ENCODE assay signal across 1 cellular context in the genomic region with DNA sequence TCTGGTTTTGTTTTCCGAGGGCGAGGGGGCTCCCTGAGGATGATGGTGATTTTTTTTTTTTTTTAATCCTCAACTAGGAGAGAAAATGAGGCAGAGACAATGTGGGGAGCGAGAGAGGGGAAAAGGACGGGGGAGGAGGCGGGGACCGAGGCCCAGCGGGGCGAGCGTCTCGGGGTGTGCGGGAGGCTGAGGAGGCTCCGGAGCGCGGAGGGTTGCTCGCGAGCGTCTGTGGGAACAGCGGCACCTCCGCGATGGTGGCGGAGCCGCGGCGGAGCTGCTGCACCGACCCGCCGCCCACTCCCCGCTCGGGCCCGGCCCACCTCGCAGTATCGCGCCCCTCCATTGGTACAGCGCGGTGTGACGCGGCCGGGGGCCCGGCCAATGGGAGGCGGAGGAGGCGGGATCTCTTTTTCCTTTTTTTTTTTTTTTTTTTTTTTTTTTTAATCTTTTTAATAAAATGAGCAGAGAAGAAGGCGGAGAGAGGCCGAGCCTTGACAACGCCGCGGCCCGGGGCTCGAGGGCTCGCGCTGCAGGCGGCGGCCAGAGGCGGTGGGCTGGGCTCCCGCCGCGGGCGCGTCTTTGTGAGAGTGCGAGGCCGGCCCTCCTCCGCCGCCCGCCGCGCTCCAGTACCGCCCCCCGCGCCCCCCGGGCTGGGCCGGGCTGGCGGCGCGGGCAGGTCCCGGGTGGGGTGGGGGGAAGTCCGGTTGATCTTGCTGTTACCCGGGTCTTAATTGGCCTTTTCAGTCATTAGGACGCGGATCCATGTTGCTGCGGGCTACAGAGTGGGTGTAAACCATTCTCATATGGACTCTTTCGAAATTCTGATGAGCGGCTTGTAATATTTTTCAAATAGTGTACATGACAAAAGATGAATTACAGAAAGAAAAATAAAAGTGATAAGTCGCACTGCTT.
A peak's percentile ranks its signal among the peaks of the same experiment; 100 is the strongest.
TF ChIP-seq lines count a peak whose summit lies in the region.

RERE (minus strand) TSS at position 228 of the 912 bp plus-strand sequence.

TF ChIP-seq in K562, 482 proteins besides CTCF, POLR2A, EP300 and RAD21 (continued from another document and continues in another):
- TF ChIP-seq, protein P1, sequence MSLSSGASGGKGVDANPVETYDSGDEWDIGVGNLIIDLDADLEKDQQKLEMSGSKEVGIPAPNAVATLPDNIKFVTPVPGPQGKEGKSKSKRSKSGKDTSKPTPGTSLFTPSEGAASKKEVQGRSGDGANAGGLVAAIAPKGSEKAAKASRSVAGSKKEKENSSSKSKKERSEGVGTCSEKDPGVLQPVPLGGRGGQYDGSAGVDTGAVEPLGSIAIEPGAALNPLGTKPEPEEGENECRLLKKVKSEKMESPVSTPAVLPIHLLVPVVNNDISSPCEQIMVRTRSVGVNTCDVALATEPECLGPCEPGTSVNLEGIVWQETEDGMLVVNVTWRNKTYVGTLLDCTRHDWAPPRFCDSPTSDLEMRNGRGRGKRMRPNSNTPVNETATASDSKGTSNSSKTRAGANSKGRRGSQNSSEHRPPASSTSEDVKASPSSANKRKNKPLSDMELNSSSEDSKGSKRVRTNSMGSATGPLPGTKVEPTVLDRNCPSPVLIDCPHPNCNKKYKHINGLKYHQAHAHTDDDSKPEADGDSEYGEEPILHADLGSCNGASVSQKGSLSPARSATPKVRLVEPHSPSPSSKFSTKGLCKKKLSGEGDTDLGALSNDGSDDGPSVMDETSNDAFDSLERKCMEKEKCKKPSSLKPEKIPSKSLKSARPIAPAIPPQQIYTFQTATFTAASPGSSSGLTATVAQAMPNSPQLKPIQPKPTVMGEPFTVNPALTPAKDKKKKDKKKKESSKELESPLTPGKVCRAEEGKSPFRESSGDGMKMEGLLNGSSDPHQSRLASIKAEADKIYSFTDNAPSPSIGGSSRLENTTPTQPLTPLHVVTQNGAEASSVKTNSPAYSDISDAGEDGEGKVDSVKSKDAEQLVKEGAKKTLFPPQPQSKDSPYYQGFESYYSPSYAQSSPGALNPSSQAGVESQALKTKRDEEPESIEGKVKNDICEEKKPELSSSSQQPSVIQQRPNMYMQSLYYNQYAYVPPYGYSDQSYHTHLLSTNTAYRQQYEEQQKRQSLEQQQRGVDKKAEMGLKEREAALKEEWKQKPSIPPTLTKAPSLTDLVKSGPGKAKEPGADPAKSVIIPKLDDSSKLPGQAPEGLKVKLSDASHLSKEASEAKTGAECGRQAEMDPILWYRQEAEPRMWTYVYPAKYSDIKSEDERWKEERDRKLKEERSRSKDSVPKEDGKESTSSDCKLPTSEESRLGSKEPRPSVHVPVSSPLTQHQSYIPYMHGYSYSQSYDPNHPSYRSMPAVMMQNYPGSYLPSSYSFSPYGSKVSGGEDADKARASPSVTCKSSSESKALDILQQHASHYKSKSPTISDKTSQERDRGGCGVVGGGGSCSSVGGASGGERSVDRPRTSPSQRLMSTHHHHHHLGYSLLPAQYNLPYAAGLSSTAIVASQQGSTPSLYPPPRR (CRISPR knock-in tag; IDR thresholded peaks at IDR 0.05; ENCODE audit: borderline replicate concordance) = no peak
- TF ChIP-seq, protein P2, sequence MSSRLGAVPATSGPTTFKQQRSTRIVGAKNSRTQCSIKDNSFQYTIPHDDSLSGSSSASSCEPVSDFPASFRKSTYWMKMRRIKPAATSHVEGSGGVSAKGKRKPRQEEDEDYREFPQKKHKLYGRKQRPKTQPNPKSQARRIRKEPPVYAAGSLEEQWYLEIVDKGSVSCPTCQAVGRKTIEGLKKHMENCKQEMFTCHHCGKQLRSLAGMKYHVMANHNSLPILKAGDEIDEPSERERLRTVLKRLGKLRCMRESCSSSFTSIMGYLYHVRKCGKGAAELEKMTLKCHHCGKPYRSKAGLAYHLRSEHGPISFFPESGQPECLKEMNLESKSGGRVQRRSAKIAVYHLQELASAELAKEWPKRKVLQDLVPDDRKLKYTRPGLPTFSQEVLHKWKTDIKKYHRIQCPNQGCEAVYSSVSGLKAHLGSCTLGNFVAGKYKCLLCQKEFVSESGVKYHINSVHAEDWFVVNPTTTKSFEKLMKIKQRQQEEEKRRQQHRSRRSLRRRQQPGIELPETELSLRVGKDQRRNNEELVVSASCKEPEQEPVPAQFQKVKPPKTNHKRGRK (tag; IDR thresholded peaks at IDR 0.05) = no peak
- TF ChIP-seq GTF3C2 (IDR thresholded peaks at IDR 0.05; ENCODE audit: borderline replicate concordance, extremely low read depth, insufficient read length) (no peak), FIP1L1 (IDR thresholded peaks at IDR 0.05; ENCODE audit: low read depth, low read length, poor library complexity, severe bottlenecking) (no peak), MYBL2 (IDR thresholded peaks at IDR 0.05; ENCODE audit: low read depth) (no peak), MYBL2 (CRISPR knock-in tag; IDR thresholded peaks at IDR 0.05; ENCODE audit: borderline replicate concordance) (no peak), KAT8 (IDR thresholded peaks at IDR 0.05; ENCODE audit: low read depth) (no peak), POLR3A (IDR thresholded peaks at IDR 0.05; ENCODE audit: borderline replicate concordance, extremely low read depth, insufficient read depth, insufficient read length) (no peak), MCM7 (IDR thresholded peaks at IDR 0.05) (no peak), NFE2 (IDR thresholded peaks at IDR 0.05; ENCODE audit: low read depth) (no peak), CEBPZ (IDR thresholded peaks at IDR 0.05; ENCODE audit: borderline replicate concordance, low read depth, low read length) (no peak), GTF2E2 (tag; IDR thresholded peaks at IDR 0.05) (peak; percentile 99), NR2F6 (CRISPR knock-in tag; IDR thresholded peaks at IDR 0.05) (no peak), SMAD3 (CRISPR knock-in tag; conservative IDR thresholded peaks at IDR 0.05) (no peak), GATAD2A (IDR thresholded peaks at IDR 0.05) (peak; percentile 70; the same call in 1 of the 2 replicates), MED1 (CRISPR knock-in tag; IDR thresholded peaks at IDR 0.05; ENCODE audit: borderline replicate concordance) (no peak), GATA2 (CRISPR knock-in tag; IDR thresholded peaks at IDR 0.05) (no peak), CBX1 (IDR thresholded peaks at IDR 0.05; ENCODE audit: low read depth) (no peak), MCM2 (IDR thresholded peaks at IDR 0.05; ENCODE audit: low read depth) (no peak), PHF21A (IDR thresholded peaks at IDR 0.05; ENCODE audit: borderline replicate concordance, low read depth) (peak; percentile 73; the same call in 1 of the 2 replicates), IRF2 (CRISPR knock-in tag; IDR thresholded peaks at IDR 0.05) (no peak), ZNF830 (CRISPR knock-in tag; IDR thresholded peaks at IDR 0.05) (no peak), ILK (tag; IDR thresholded peaks at IDR 0.05; ENCODE audit: borderline replicate concordance, low read depth) (no peak), RBM25 (IDR thresholded peaks at IDR 0.05; ENCODE audit: low read depth, low read length, severe bottlenecking) (peak; percentile 100), RBFOX2 (IDR thresholded peaks at IDR 0.05; ENCODE audit: low read depth, low read length) (peak; percentile 98), MBD2 (IDR thresholded peaks at IDR 0.05; ENCODE audit: borderline replicate concordance, low read depth) (peak; percentile 96; the same call in 1 of the 2 replicates), CBFB (CRISPR knock-in tag; IDR thresholded peaks at IDR 0.05) (no peak), RFX5 (IDR thresholded peaks at IDR 0.05; ENCODE audit: low read depth, low read length) (no peak), KLF10 (CRISPR knock-in tag; IDR thresholded peaks at IDR 0.05) (no peak)
- TF ChIP-seq, protein P3, sequence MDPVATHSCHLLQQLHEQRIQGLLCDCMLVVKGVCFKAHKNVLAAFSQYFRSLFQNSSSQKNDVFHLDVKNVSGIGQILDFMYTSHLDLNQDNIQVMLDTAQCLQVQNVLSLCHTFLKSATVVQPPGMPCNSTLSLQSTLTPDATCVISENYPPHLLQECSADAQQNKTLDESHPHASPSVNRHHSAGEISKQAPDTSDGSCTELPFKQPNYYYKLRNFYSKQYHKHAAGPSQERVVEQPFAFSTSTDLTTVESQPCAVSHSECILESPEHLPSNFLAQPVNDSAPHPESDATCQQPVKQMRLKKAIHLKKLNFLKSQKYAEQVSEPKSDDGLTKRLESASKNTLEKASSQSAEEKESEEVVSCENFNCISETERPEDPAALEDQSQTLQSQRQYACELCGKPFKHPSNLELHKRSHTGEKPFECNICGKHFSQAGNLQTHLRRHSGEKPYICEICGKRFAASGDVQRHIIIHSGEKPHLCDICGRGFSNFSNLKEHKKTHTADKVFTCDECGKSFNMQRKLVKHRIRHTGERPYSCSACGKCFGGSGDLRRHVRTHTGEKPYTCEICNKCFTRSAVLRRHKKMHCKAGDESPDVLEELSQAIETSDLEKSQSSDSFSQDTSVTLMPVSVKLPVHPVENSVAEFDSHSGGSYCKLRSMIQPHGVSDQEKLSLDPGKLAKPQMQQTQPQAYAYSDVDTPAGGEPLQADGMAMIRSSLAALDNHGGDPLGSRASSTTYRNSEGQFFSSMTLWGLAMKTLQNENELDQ (CRISPR knock-in tag; IDR thresholded peaks at IDR 0.05; ENCODE audit: borderline replicate concordance) = no peak
- TF ChIP-seq, protein P4, sequence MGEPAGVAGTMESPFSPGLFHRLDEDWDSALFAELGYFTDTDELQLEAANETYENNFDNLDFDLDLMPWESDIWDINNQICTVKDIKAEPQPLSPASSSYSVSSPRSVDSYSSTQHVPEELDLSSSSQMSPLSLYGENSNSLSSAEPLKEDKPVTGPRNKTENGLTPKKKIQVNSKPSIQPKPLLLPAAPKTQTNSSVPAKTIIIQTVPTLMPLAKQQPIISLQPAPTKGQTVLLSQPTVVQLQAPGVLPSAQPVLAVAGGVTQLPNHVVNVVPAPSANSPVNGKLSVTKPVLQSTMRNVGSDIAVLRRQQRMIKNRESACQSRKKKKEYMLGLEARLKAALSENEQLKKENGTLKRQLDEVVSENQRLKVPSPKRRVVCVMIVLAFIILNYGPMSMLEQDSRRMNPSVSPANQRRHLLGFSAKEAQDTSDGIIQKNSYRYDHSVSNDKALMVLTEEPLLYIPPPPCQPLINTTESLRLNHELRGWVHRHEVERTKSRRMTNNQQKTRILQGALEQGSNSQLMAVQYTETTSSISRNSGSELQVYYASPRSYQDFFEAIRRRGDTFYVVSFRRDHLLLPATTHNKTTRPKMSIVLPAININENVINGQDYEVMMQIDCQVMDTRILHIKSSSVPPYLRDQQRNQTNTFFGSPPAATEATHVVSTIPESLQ (CRISPR knock-in tag; IDR thresholded peaks at IDR 0.05) = peak; percentile 72; the same call in 1 of the 2 replicates
- TF ChIP-seq, protein P5, sequence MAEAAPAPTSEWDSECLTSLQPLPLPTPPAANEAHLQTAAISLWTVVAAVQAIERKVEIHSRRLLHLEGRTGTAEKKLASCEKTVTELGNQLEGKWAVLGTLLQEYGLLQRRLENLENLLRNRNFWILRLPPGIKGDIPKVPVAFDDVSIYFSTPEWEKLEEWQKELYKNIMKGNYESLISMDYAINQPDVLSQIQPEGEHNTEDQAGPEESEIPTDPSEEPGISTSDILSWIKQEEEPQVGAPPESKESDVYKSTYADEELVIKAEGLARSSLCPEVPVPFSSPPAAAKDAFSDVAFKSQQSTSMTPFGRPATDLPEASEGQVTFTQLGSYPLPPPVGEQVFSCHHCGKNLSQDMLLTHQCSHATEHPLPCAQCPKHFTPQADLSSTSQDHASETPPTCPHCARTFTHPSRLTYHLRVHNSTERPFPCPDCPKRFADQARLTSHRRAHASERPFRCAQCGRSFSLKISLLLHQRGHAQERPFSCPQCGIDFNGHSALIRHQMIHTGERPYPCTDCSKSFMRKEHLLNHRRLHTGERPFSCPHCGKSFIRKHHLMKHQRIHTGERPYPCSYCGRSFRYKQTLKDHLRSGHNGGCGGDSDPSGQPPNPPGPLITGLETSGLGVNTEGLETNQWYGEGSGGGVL (CRISPR knock-in tag; IDR thresholded peaks at IDR 0.05) = no peak
